Comparison of ENCODE assay signal across 8 cellular contexts in the genomic region with DNA sequence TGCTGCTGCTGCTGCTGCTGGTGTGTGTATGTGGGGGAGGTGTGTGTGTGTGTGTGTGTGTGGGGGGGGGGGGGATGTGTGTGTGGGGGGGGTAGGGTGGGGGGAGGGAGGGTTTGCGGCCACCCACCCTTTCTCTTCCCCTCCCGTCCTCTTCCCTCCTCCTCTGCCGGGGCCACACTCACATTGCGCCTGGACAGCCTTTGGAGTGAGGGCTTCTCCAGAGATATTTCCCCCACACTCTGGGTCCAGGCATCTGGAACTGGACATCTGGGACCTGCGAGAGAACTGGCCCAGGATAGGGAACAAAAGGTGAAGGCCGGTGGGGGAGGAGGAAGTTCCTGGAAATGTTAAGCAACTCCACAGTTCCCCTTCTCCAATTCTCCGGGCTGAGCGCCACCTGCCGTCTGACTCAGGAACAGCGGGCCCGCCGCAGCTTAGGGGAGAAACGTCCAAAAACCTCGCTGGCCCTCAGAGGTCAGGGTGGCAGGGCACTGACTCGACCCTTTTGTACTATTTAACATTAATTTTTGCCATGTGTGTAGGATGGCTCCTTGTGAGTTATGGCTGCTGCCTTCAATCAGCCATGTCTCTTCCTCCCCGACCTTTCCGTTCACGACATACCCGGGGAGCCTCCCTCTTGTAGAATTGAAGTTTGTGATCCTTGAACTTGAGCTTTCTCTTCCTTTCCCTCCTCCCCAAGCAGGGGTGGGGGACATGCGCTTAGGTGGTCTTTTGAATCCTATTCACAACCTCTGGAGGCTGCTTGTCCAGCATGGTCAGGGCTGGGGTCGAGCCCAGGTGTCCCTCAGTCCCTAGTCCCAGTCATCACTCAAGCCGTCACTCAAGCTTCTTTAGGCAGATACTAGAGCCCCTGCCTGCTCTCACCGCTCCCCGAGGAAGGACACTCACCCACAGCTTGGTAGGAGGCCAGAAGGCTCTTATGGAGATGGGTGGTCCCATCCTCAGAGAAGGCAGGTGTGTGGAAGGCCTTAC. TPM values are rescaled to one million over a fixed set of nuclear protein-coding genes. Genes with fewer than 3 reads are reported as not detected.
DNase-seq lines count a peak whose midpoint lies in the region; ATAC-seq, FAIRE-seq and TF ChIP-seq lines count a peak whose summit lies in the region.

A gene with protein sequence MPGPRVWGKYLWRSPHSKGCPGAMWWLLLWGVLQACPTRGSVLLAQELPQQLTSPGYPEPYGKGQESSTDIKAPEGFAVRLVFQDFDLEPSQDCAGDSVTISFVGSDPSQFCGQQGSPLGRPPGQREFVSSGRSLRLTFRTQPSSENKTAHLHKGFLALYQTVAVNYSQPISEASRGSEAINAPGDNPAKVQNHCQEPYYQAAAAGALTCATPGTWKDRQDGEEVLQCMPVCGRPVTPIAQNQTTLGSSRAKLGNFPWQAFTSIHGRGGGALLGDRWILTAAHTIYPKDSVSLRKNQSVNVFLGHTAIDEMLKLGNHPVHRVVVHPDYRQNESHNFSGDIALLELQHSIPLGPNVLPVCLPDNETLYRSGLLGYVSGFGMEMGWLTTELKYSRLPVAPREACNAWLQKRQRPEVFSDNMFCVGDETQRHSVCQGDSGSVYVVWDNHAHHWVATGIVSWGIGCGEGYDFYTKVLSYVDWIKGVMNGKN (minus strand): TSS at position 287 of the 993 bp plus-strand sequence. CDS start 34 bp downstream, at position 253.

- H3K9ac ChIP-seq in Loucy (ENCODE audit: low read depth, low read length, poor library complexity, severe bottlenecking): peak within 1 kb of the TSS; percentile 97

- DNase-seq in GM12892 (ENCODE audit: insufficient read length): no peak
- DNase-seq in SIG-M5 treated with dmso at 0.1 percent for 504 hours (lab: John Stamatoyannopoulos, UW; ENCODE audit: unreplicated experiment): peak; percentile 80
- peak; percentile 54 for DNase-seq in activated gamma-delta T cell (lab: John Stamatoyannopoulos, UW)
- DNase-seq in fibroblast of villous mesenchyme (ENCODE audit: low read depth): peak; percentile 92
- peak; percentile 96 for DNase-seq in neural crest cell (ENCODE audit: low read depth, low spot score)
- peak; percentile 77 to 80 for DNase-seq in stimulated activated naive CD8-positive, alpha-beta T cell treated with anti-CD3 and anti-CD28 coated beads, Interleukin-15, amount 100 ng/mL, for 72 hours

- H3K4me3 Mint-ChIP-seq in neural crest cell: peak within 1 kb of the TSS; percentile 89
- H3K4me3 Mint-ChIP-seq in stimulated activated naive CD8-positive, alpha-beta T cell treated with anti-CD3 and anti-CD28 coated beads, Interleukin-15, amount 100 ng/mL, for 72 hours: peak within 1 kb of the TSS; percentile 92 to 98

- ATAC-seq in stimulated activated naive CD8-positive, alpha-beta T cell treated with anti-CD3 and anti-CD28 coated beads, Interleukin-15, amount 100 ng/mL, for 72 hours: peak; percentile 32
- ATAC-seq in HG02588 (IDR thresholded peaks at IDR 0.05; ENCODE audit: unreplicated experiment): no peak

- no peaks in the 10 kb centered on the region for H3K9me2 ChIP-seq in Loucy (replicated peaks; ENCODE audit: low read depth, low read length)

- H3K4me1 ChIP-seq in Loucy (ENCODE audit: insufficient read depth, low read length, poor library complexity, severe bottlenecking): peaks cover 21% of the 10 kb centered on the region

- H3K27me3 Mint-ChIP-seq in neural crest cell (ENCODE audit: low read depth): no peaks in the 10 kb centered on the region
- no peaks in the 10 kb centered on the region for H3K27me3 Mint-ChIP-seq in stimulated activated naive CD8-positive, alpha-beta T cell treated with anti-CD3 and anti-CD28 coated beads, Interleukin-15, amount 100 ng/mL, for 72 hours

- H3K79me2 ChIP-seq in Loucy (ENCODE audit: insufficient read depth, low read length): peaks cover 29% of the 10 kb centered on the region

- H3K4me1 Mint-ChIP-seq in neural crest cell: peaks cover 18% of the 10 kb centered on the region
- peaks cover 52% of the 10 kb centered on the region for H3K4me1 Mint-ChIP-seq in stimulated activated naive CD8-positive, alpha-beta T cell treated with anti-CD3 and anti-CD28 coated beads, Interleukin-15, amount 100 ng/mL, for 72 hours

- peaks cover 16% of the 10 kb centered on the region for H3K36me3 Mint-ChIP-seq in neural crest cell (ENCODE audit: low read depth)

- peak within 1 kb of the TSS; percentile 93 for H3K4me3 ChIP-seq in Loucy (ENCODE audit: low read length, poor library complexity, severe bottlenecking)
- H3K4me3 ChIP-seq in fibroblast of villous mesenchyme (ENCODE audit: low read depth, low read length): peak within 1 kb of the TSS; percentile 77

- H3K9me3 Mint-ChIP-seq in neural crest cell: peaks cover 14% of the 10 kb centered on the region
- H3K9me3 Mint-ChIP-seq in stimulated activated naive CD8-positive, alpha-beta T cell treated with anti-CD3 and anti-CD28 coated beads, Interleukin-15, amount 100 ng/mL, for 72 hours: peaks cover 13 to 16% of the 10 kb centered on the region in 2 donors

- H3K4me2 ChIP-seq in Loucy (ENCODE audit: low read depth, low read length, poor library complexity, severe bottlenecking): peak within 1 kb of the TSS; percentile 82

- H3K9me3 ChIP-seq in Loucy (ENCODE audit: insufficient read depth, low read depth, low read length): peaks cover 6% of the 10 kb centered on the region; the same call in 1 of the 2 replicates

- FAIRE-seq in GM12892 (lab: Jason Lieb, UNC): peak; percentile 92

- no peaks in the 10 kb centered on the region for H3K27me3 ChIP-seq in Loucy (ENCODE audit: insufficient read depth, low read length, poor library complexity, severe bottlenecking)

- TF ChIP-seq POLR2A in GM12892 (IDR thresholded peaks at IDR 0.05; ENCODE audit: low read depth, low read length): no peak; the same call in 1 of the 2 replicates

- H3F3A ChIP-seq in Loucy (ENCODE audit: low read depth): peaks cover 4% of the 10 kb centered on the region; the same call in 1 of the 2 replicates

- peak within 1 kb of the TSS; percentile 95 for H3K27ac Mint-ChIP-seq in neural crest cell (ENCODE audit: unreplicated experiment)
- H3K27ac Mint-ChIP-seq in stimulated activated naive CD8-positive, alpha-beta T cell treated with anti-CD3 and anti-CD28 coated beads, Interleukin-15, amount 100 ng/mL, for 72 hours: peak within 1 kb of the TSS; percentile 97 to 98

- peaks cover 11% of the 10 kb centered on the region for H4K20me1 ChIP-seq in Loucy (ENCODE audit: insufficient read depth, low read length, poor library complexity, severe bottlenecking)

- TF ChIP-seq CTCF in Loucy (conservative IDR thresholded peaks at IDR 0.05; ENCODE audit: low read length): peak; percentile 94
- peak; percentile 97 for TF ChIP-seq CTCF in fibroblast of villous mesenchyme (IDR thresholded peaks at IDR 0.05; ENCODE audit: insufficient read depth, low read depth, low read length)
- TF ChIP-seq CTCF in neural crest cell (conservative IDR thresholded peaks at IDR 0.05): peak; percentile 99

- H3K36me3 ChIP-seq in Loucy (ENCODE audit: insufficient read depth, low read length): no peaks in the 10 kb centered on the region

- peak within 1 kb of the TSS; percentile 74 for H2AFZ ChIP-seq in Loucy (ENCODE audit: low read length)

RNA-seq across cellular contexts. Expression of the gene that starts here (rescaled TPM):
- 9.1 TPM for polyA plus RNA-seq in GM12892 (2012; ENCODE audit: missing spikeins)
- total RNA-seq in fibroblast of villous mesenchyme (30.2 and 34.5 TPM in 2 replicates), neural crest cell (12.8 and 15.3 TPM in 2 replicates)
